In the genomic region with DNA sequence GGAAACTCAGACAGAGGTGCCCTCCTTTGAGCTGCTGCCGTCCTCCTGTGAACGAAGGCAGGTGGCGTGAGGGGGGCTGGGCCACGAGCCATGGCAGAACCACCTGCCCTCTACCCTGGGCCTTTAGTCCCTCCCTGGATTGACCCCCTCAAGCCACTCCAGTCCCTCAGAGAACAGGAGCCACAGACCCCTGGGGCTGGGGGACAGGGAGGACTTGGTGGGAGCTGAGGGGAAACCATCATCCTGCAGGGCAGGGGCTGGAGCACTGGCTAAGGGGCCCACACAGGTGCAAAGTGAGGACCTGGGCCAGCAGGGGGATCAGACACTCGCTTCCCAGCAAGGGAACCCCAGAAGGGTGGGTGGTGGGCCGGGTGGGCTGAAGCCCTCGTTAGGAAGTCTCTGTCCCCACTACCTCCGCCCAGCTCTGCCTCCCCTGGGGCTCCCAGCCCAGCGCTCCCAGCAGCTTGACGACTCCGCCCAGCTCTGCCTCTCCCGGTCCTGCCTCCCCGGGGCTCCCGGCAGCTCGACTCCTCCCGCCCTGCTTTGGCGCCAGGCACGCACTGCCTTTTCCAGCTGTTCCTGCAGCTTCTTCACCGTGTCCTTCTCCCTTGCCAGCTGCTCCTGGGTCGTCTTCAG, we compare ENCODE assay signal across 9 cellular contexts. TPM values are rescaled to one million over a fixed set of nuclear protein-coding genes. Genes with fewer than 3 reads are reported as not detected.
DNase-seq lines count a peak whose midpoint lies in the region; ATAC-seq and TF ChIP-seq lines count a peak whose summit lies in the region.
"Had no signal": no experiment of that assay in that cellular context is flagged by ENCODE, and none has a peak within 500 bp of the region (broad histone marks: within the 10 kb centered on the region; RNA-seq: fewer than 3 reads in every experiment).

No MANE protein-coding gene starts in this region.

- H3K27ac ChIP-seq in upper lobe of left lung = peak overlapping the region in 3 of 4 donors; percentile 61 to 74 (median 74)

- H3K36me3 ChIP-seq in adipocyte (ENCODE audit: control insufficient read depth, insufficient read depth, low read length, severe bottlenecking) = peaks cover 46% of the 10 kb centered on the region
- peaks cover under 1 to 84% (median 45%) of the 10 kb centered on the region in 4 donors for H3K36me3 ChIP-seq in upper lobe of left lung

- H3K4me3 ChIP-seq in adipocyte (ENCODE audit: low read length) (no peak overlapping the region), upper lobe of left lung (no peak overlapping the region)

- peaks cover 43% of the 10 kb centered on the region for H3K4me1 Mint-ChIP-seq in activated CD8-positive, alpha-beta T cell treated with anti-CD3 and anti-CD28 coated beads, Interleukin-2, amount 10 ng/mL, durations not matched to agents 7 days and 5 days (ENCODE audit: low read depth)
- H3K4me1 Mint-ChIP-seq in activated CD8-positive, alpha-beta T cell treated with anti-CD3 and anti-CD28 coated beads for 36 hours (ENCODE audit: low read depth) = peaks cover 33% of the 10 kb centered on the region
- H3K4me1 Mint-ChIP-seq: neural crest cell had no signal

- peaks cover 22% of the 10 kb centered on the region for H3K4me1 ChIP-seq in adipocyte (ENCODE audit: control insufficient read depth, insufficient read depth, low read length)
- H3K4me1 ChIP-seq in upper lobe of left lung = peaks cover 30 to 53% (median 37%) of the 10 kb centered on the region in 4 donors

- no peak for TF ChIP-seq CTCF in activated CD8-positive, alpha-beta T cell treated with anti-CD3 and anti-CD28 coated beads for 36 hours (IDR thresholded peaks at IDR 0.05)
- no peak for TF ChIP-seq CTCF in upper lobe of left lung (IDR thresholded peaks at IDR 0.05)

- no peaks in the 10 kb centered on the region for H3K9me3 Mint-ChIP-seq in activated CD8-positive, alpha-beta T cell treated with anti-CD3 and anti-CD28 coated beads, Interleukin-2, amount 10 ng/mL, durations not matched to agents 7 days and 5 days (ENCODE audit: insufficient read depth)
- H3K9me3 Mint-ChIP-seq in activated CD8-positive, alpha-beta T cell treated with anti-CD3 and anti-CD28 coated beads for 36 hours = no peaks in the 10 kb centered on the region
- H3K9me3 Mint-ChIP-seq: neural crest cell had no signal

- H3K27ac Mint-ChIP-seq in activated CD8-positive, alpha-beta T cell treated with anti-CD3 and anti-CD28 coated beads, Interleukin-2, amount 10 ng/mL, durations not matched to agents 7 days and 5 days = peak overlapping the region; percentile 70
- no peak overlapping the region for H3K27ac Mint-ChIP-seq in activated CD8-positive, alpha-beta T cell treated with anti-CD3 and anti-CD28 coated beads for 36 hours

- no peak for DNase-seq in activated CD8-positive, alpha-beta T cell treated with anti-CD3 and anti-CD28 coated beads, Interleukin-2, amount 10 ng/mL, durations not matched to agents 7 days and 5 days
- DNase-seq in activated CD8-positive, alpha-beta T cell treated with anti-CD3 and anti-CD28 coated beads for 36 hours = no peak
- DNase-seq in adipocyte (ENCODE audit: low read depth) (peak; percentile 19), left colon (peak; percentile 79 to 87), upper lobe of left lung (peak in 1 of 2 donors; percentile 87), NCI-H1092 (lab: John Stamatoyannopoulos, UW) (no peak), NCI-H1092 treated with DMSO at 0.1 percent for 48 hours (lab: John Stamatoyannopoulos, UW) (no peak)

- CTCF ChIA-PET in activated CD8-positive, alpha-beta T cell treated with anti-CD3 and anti-CD28 coated beads, Interleukin-2, amount 10 ng/mL, durations not matched to agents 7 days and 5 days (lab: Charles Lee) = interaction anchor here (0.8 to 2.0 kb wide), 2 partner anchors 67 to 74 kb away, joined by 3 to 5 read pairs; a partner anchor contains a TSS
- CTCF ChIA-PET in activated CD8-positive, alpha-beta T cell treated with anti-CD3 and anti-CD28 coated beads for 36 hours (lab: Charles Lee) = interaction anchor here (1.3 to 5.0 kb wide), 3 partner anchors 77 to 109 kb away, joined by 4 to 32 read pairs (median 17); a partner anchor contains a TSS

- TF ChIP-seq EP300 in upper lobe of left lung (IDR thresholded peaks at IDR 0.05) = no peak

- POLR2A ChIA-PET in activated CD8-positive, alpha-beta T cell treated with anti-CD3 and anti-CD28 coated beads, Interleukin-2, amount 10 ng/mL, durations not matched to agents 7 days and 5 days (lab: Charles Lee) = interaction anchor here (0.8 kb wide), 1 partner anchor 83 kb away, joined by 3 read pairs; a partner anchor contains a TSS
- POLR2A ChIA-PET in activated CD8-positive, alpha-beta T cell treated with anti-CD3 and anti-CD28 coated beads for 36 hours (lab: Charles Lee) = no interaction called here

- H3K27me3 Mint-ChIP-seq in activated CD8-positive, alpha-beta T cell treated with anti-CD3 and anti-CD28 coated beads, Interleukin-2, amount 10 ng/mL, durations not matched to agents 7 days and 5 days (ENCODE audit: low read depth) = no peaks in the 10 kb centered on the region
- H3K27me3 Mint-ChIP-seq in activated CD8-positive, alpha-beta T cell treated with anti-CD3 and anti-CD28 coated beads for 36 hours = no peaks in the 10 kb centered on the region

- TF ChIP-seq POLR2A in upper lobe of left lung (IDR thresholded peaks at IDR 0.05) = no peak

- H3K9ac ChIP-seq in adipocyte (ENCODE audit: low read length) = no peak overlapping the region

- ATAC-seq in activated CD8-positive, alpha-beta T cell treated with anti-CD3 and anti-CD28 coated beads, Interleukin-2, amount 10 ng/mL, durations not matched to agents 7 days and 5 days = no peak
- ATAC-seq in activated CD8-positive, alpha-beta T cell treated with anti-CD3 and anti-CD28 coated beads for 36 hours = no peak
- ATAC-seq in left colon (peak; percentile 53), upper lobe of left lung (ENCODE audit: low FRiP score in 2 of 2) (peak in 1 of 2 donors; percentile 49), HG03097 (IDR thresholded peaks at IDR 0.05; ENCODE audit: low FRiP score, unreplicated experiment) (no peak)

- peaks cover 23% of the 10 kb centered on the region for H3K36me3 Mint-ChIP-seq in activated CD8-positive, alpha-beta T cell treated with anti-CD3 and anti-CD28 coated beads, Interleukin-2, amount 10 ng/mL, durations not matched to agents 7 days and 5 days (ENCODE audit: low read depth)
- H3K36me3 Mint-ChIP-seq in activated CD8-positive, alpha-beta T cell treated with anti-CD3 and anti-CD28 coated beads for 36 hours (ENCODE audit: low read depth) = peaks cover 5% of the 10 kb centered on the region

- WGBS in upper lobe of left lung, 2 donors = 42 to 49% methylated on average over 15 to 17 of the region's 20 CpGs

- H3K4me3 Mint-ChIP-seq in activated CD8-positive, alpha-beta T cell treated with anti-CD3 and anti-CD28 coated beads, Interleukin-2, amount 10 ng/mL, durations not matched to agents 7 days and 5 days = no peak overlapping the region
- no peak overlapping the region for H3K4me3 Mint-ChIP-seq in activated CD8-positive, alpha-beta T cell treated with anti-CD3 and anti-CD28 coated beads for 36 hours
- H3K4me3 Mint-ChIP-seq: neural crest cell had no signal

- H3K9me3 ChIP-seq in adipocyte (ENCODE audit: control insufficient read depth, low read length) (no peaks in the 10 kb centered on the region), upper lobe of left lung (no peaks in the 10 kb centered on the region)

- no peaks in the 10 kb centered on the region for H3K27me3 ChIP-seq in adipocyte (replicated peaks; ENCODE audit: control insufficient read depth, insufficient read depth, low read length)
- no peaks in the 10 kb centered on the region for H3K27me3 ChIP-seq in upper lobe of left lung

- intact Hi-C loops in activated CD8-positive, alpha-beta T cell treated with anti-CD3 and anti-CD28 coated beads for 36 hours (cut with micrococcal nuclease) = loop anchor here (5.0 kb wide), 1 partner anchor 107 kb away; no protein-coding TSS in a partner anchor
- intact Hi-C loops in left colon (cut with DNase I, micrococcal nuclease) = loop anchor here in 1 of 2 donors (10.0 kb wide), 1 partner anchor 79 kb away; a partner anchor contains a TSS

RNA-seq across cellular contexts. Expression of a gene that starts 44.4 kb away (rescaled TPM):
- 10 to 100 TPM; 59.0 to 63.6 TPM for total RNA-seq in activated CD8-positive, alpha-beta T cell treated with anti-CD3 and anti-CD28 coated beads, Interleukin-2, amount 10 ng/mL, durations not matched to agents 7 days and 5 days
- 10 to 100 TPM; 55.5 to 56.4 TPM for total RNA-seq in activated CD8-positive, alpha-beta T cell treated with anti-CD3 and anti-CD28 coated beads for 36 hours
- 100 to 1,000 TPM; 266 to 374 TPM for total RNA-seq in left colon
- 100 to 1,000 TPM; 235 to 735 (median 513) TPM for total RNA-seq in upper lobe of left lung

Comparison
In these comparisons a context has a peak if more than half of its experiments do, and no peak if none do; other contexts are left out.
1. DNase-seq: peak in adipocyte (single experiment) and left colon (2 of 2); none in activated CD8-positive, alpha-beta T cell treated with anti-CD3 and anti-CD28 coated beads, Interleukin-2, amount 10 ng/mL, durations not matched to agents 7 days and 5 days (single experiment), activated CD8-positive, alpha-beta T cell treated with anti-CD3 and anti-CD28 coated beads for 36 hours (single experiment), NCI-H1092 (single experiment) and NCI-H1092 treated with DMSO at 0.1 percent for 48 hours (single experiment).